In the genomic region with DNA sequence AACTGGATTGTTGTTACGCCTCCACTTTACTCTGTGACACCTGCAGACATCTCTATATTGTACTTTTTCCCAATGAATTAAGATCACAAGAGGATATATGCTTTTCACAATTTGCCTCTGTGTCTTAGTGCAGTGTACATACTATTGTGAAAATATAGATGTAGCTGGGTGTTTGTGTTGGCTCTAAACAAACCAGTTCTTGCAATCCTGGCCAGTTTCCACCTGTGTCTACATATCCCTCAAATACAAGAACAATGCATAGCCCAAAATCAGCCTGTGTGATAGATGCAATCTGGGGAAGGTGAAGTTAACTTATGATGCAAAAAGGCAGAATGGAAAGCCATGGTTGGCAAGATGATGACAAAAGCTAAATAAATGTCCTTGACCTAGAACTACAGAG, we compare ENCODE assay signal across 36 cellular contexts. TPM values are rescaled to one million over a fixed set of nuclear protein-coding genes. Genes with fewer than 3 reads are reported as not detected.
"Had no signal": no experiment of that assay in that cellular context is flagged by ENCODE, and none has a peak within 500 bp of the region (broad histone marks: within the 10 kb centered on the region; RNA-seq: fewer than 3 reads in every experiment).

No MANE protein-coding gene starts in this region.

- H3K4me3 Mint-ChIP-seq: activated CD4-positive, alpha-beta memory T cell treated with anti-CD3 and anti-CD28 coated beads, Interleukin-2, amount 10 ng/mL, durations not matched to agents 7 days and 5 days; activated CD8-positive, alpha-beta memory T cell treated with anti-CD3 and anti-CD28 coated beads, Interleukin-2, amount 10 ng/mL, durations not matched to agents 7 days and 5 days; activated naive CD4-positive, alpha-beta T cell treated with anti-CD3 and anti-CD28 coated beads, Interleukin-2, amount 10 ng/mL, durations not matched to agents 7 days and 5 days; activated naive CD8-positive, alpha-beta T cell treated with anti-CD3 and anti-CD28 coated beads for 36 hours; WTC11 had no signal

- H3K27ac Mint-ChIP-seq: activated CD4-positive, alpha-beta memory T cell treated with anti-CD3 and anti-CD28 coated beads, Interleukin-2, amount 10 ng/mL, durations not matched to agents 7 days and 5 days; activated CD8-positive, alpha-beta memory T cell treated with anti-CD3 and anti-CD28 coated beads, Interleukin-2, amount 10 ng/mL, durations not matched to agents 7 days and 5 days; activated naive CD4-positive, alpha-beta T cell treated with anti-CD3 and anti-CD28 coated beads, Interleukin-2, amount 10 ng/mL, durations not matched to agents 7 days and 5 days; activated naive CD8-positive, alpha-beta T cell treated with anti-CD3 and anti-CD28 coated beads for 36 hours; WTC11 had no signal

- ATAC-seq: activated CD8-positive, alpha-beta memory T cell treated with anti-CD3 and anti-CD28 coated beads, Interleukin-2, amount 10 ng/mL, durations not matched to agents 7 days and 5 days; PC-3; Right ventricle myocardium inferior; SK-N-SH treated with all-trans-retinoic acid at 6 μM for 48 hours; WTC11 had no signal

- DNase-seq: activated CD4-positive, alpha-beta memory T cell treated with anti-CD3 and anti-CD28 coated beads, Interleukin-2, amount 10 ng/mL, durations not matched to agents 7 days and 5 days; activated CD4-positive, alpha-beta T cell treated with anti-CD3 and anti-CD28 coated beads for 4 hours; activated CD4-positive, alpha-beta T cell treated with anti-CD3 and anti-CD28 coated beads, Interleukin-2, amount 50 U/mL, for 1 hour; activated CD4-positive, CD25-positive, alpha-beta regulatory T cell treated with anti-CD3 and anti-CD28 coated beads, Interleukin-2, amount 50 U/mL, for 72 hours; activated CD8-positive, alpha-beta memory T cell treated with anti-CD3 and anti-CD28 coated beads for 24 hours; activated CD8-positive, alpha-beta memory T cell treated with anti-CD3 and anti-CD28 coated beads, Interleukin-2, amount 10 ng/mL, durations not matched to agents 7 days and 5 days; activated CD8-positive, alpha-beta memory T cell treated with anti-CD3 and anti-CD28 coated beads, Interleukin-2, amount 50 U/mL, for 48 hours; activated effector memory CD4-positive, alpha-beta T cell treated with Interleukin-2 at 50 U/mL for 16 hours; activated naive CD4-positive, alpha-beta T cell treated with anti-CD3 and anti-CD28 coated beads, Interleukin-2, amount 10 ng/mL, durations not matched to agents 7 days and 5 days; activated naive CD8-positive, alpha-beta T cell treated with anti-CD3 and anti-CD28 coated beads for 36 hours; activated T-cell treated with anti-CD3 and anti-CD28 coated beads, Interleukin-2, amount 50 U/mL, for 48 hours; amniotic stem cell; aorta; central memory CD4-positive, alpha-beta T cell; NCI-H1105; NCI-H1436; NCI-H1694; NCI-H1930; NCI-H2081 treated with DMSO at 0.1 percent for 48 hours; NCI-H345; NCI-H524 treated with DMSO at 0.1 percent for 48 hours; Peyer's patch; SIG-M5; T-helper 1 cell had no signal

- H3K27me3 ChIP-seq: brain microvascular endothelial cell, Peyer's patch had no signal

- H3K27me3 Mint-ChIP-seq: activated CD4-positive, alpha-beta memory T cell treated with anti-CD3 and anti-CD28 coated beads, Interleukin-2, amount 10 ng/mL, durations not matched to agents 7 days and 5 days; activated CD8-positive, alpha-beta memory T cell treated with anti-CD3 and anti-CD28 coated beads, Interleukin-2, amount 10 ng/mL, durations not matched to agents 7 days and 5 days; activated naive CD8-positive, alpha-beta T cell treated with anti-CD3 and anti-CD28 coated beads for 36 hours had no signal

- H3K9me3 ChIP-seq: Peyer's patch had no signal

- H3K9me3 Mint-ChIP-seq: activated CD4-positive, alpha-beta memory T cell treated with anti-CD3 and anti-CD28 coated beads, Interleukin-2, amount 10 ng/mL, durations not matched to agents 7 days and 5 days; activated naive CD4-positive, alpha-beta T cell treated with anti-CD3 and anti-CD28 coated beads, Interleukin-2, amount 10 ng/mL, durations not matched to agents 7 days and 5 days; activated naive CD8-positive, alpha-beta T cell treated with anti-CD3 and anti-CD28 coated beads for 36 hours; WTC11 had no signal

- H3K27ac ChIP-seq: brain microvascular endothelial cell, KMS-11, Peyer's patch, RWPE1 had no signal

- H3K36me3 Mint-ChIP-seq: activated naive CD8-positive, alpha-beta T cell treated with anti-CD3 and anti-CD28 coated beads for 36 hours; WTC11 had no signal

- H3K4me3 ChIP-seq: Peyer's patch had no signal

- H3K9ac ChIP-seq: KMS-11 had no signal

- H3K4me2 ChIP-seq: KMS-11 had no signal

- H3K36me3 ChIP-seq: brain microvascular endothelial cell, Peyer's patch had no signal

RNA-seq across cellular contexts. Expression of a gene that starts 51.4 kb away (rescaled TPM):
- total RNA-seq: activated CD4-positive, alpha-beta memory T cell treated with anti-CD3 and anti-CD28 coated beads, Interleukin-2, amount 10 ng/mL, durations not matched to agents 7 days and 5 days; activated CD8-positive, alpha-beta memory T cell treated with anti-CD3 and anti-CD28 coated beads, Interleukin-2, amount 10 ng/mL, durations not matched to agents 7 days and 5 days; activated naive CD8-positive, alpha-beta T cell treated with anti-CD3 and anti-CD28 coated beads for 36 hours; aorta; LHCN-M2; M059J; NCI-H460; PC-3; Right ventricle myocardium inferior; SK-MEL-5; T-helper 2 cell treated with Interferon-gamma antibody and Interleukin-4, amounts not matched to agents 100 ng/mL and 5 ng/mL, for 36 hours had no signal
